Comparison of ENCODE assay signal across 29 cellular contexts in genomic region chr7:24502135-24502488, GRCh38.
"Had no signal": no experiment of that assay in that cellular context is flagged by ENCODE, and none has a peak within 500 bp of the region (broad histone marks: within the 10 kb centered on the region; RNA-seq: fewer than 3 reads in every experiment).

No MANE protein-coding gene starts in this region.

- FAIRE-seq: astrocyte, colon had no signal

- H3K36me3 ChIP-seq: gastroesophageal sphincter, heart right ventricle had no signal

- H2AFZ ChIP-seq: hepatocyte had no signal

- H3K9me3 ChIP-seq: gastroesophageal sphincter, heart right ventricle had no signal

- H3K4me2 ChIP-seq: hepatocyte had no signal

- H3K4me3 Mint-ChIP-seq: activated CD4-positive, alpha-beta memory T cell treated with anti-CD3 and anti-CD28 coated beads for 36 hours; activated CD4-positive, alpha-beta T cell treated with anti-CD3 and anti-CD28 coated beads for 36 hours; activated CD4-positive, alpha-beta T cell treated with anti-CD3 and anti-CD28 coated beads, Interleukin-2, amount 10 ng/mL, durations not matched to agents 24 days and 14 days; activated CD8-positive, alpha-beta memory T cell treated with anti-CD3 and anti-CD28 coated beads, Interleukin-2, amount 10 ng/mL, durations not matched to agents 7 days and 5 days; activated CD8-positive, alpha-beta T cell treated with anti-CD3 and anti-CD28 coated beads, Interleukin-2, amount 10 ng/mL, durations not matched to agents 7 days and 5 days; activated naive CD8-positive, alpha-beta T cell; activated T-cell treated with anti-CD3 and anti-CD28 coated beads, Interleukin-2, amount 50 U/mL, for 24 hours; activated T-cell treated with anti-CD3 and anti-CD28 coated beads, Interleukin-2, amount 50 U/mL, for 72 hours; endodermal cell; T-cell; T-helper 1 cell treated with Interleukin-12 subunit alpha and Interleukin-12 subunit beta and Interleukin-4 antibody, amounts not matched to agents 30 μg/mL and 1 μg/mL, for 36 hours had no signal

- H3K4me1 Mint-ChIP-seq: activated CD4-positive, alpha-beta T cell treated with anti-CD3 and anti-CD28 coated beads for 36 hours; activated CD4-positive, alpha-beta T cell treated with anti-CD3 and anti-CD28 coated beads, Interleukin-2, amount 10 ng/mL, durations not matched to agents 24 days and 14 days; activated CD8-positive, alpha-beta memory T cell treated with anti-CD3 and anti-CD28 coated beads, Interleukin-2, amount 10 ng/mL, durations not matched to agents 7 days and 5 days; T-cell had no signal

- H3K27me3 ChIP-seq: hepatocyte had no signal

- H3K9me3 Mint-ChIP-seq: activated CD4-positive, alpha-beta memory T cell treated with anti-CD3 and anti-CD28 coated beads for 36 hours; activated CD4-positive, alpha-beta T cell treated with anti-CD3 and anti-CD28 coated beads, Interleukin-2, amount 10 ng/mL, durations not matched to agents 24 days and 14 days; activated T-cell treated with anti-CD3 and anti-CD28 coated beads, Interleukin-2, amount 50 U/mL, for 24 hours; endodermal cell; T-cell; T-helper 1 cell treated with Interleukin-12 subunit alpha and Interleukin-12 subunit beta and Interleukin-4 antibody, amounts not matched to agents 30 μg/mL and 1 μg/mL, for 36 hours had no signal

- H3K27ac ChIP-seq: gastroesophageal sphincter, heart right ventricle, hepatocyte had no signal

- DNase-seq: activated CD4-positive, alpha-beta memory T cell treated with anti-CD3 and anti-CD28 coated beads for 36 hours; activated CD4-positive, alpha-beta T cell treated with anti-CD3 and anti-CD28 coated beads for 36 hours; activated CD4-positive, alpha-beta T cell treated with anti-CD3 and anti-CD28 coated beads, Interleukin-2, amount 10 ng/mL, durations not matched to agents 24 days and 14 days; activated CD4-positive, CD25-positive, alpha-beta regulatory T cell; activated CD4-positive, CD25-positive, alpha-beta regulatory T cell treated with anti-CD3 and anti-CD28 coated beads, Interleukin-2, amount 50 U/mL, for 72 hours; activated CD8-positive, alpha-beta memory T cell treated with anti-CD3 and anti-CD28 coated beads, Interleukin-2, amount 10 ng/mL, durations not matched to agents 7 days and 5 days; activated CD8-positive, alpha-beta memory T cell treated with anti-CD3 and anti-CD28 coated beads, Interleukin-2, amount 50 U/mL, for 48 hours; activated CD8-positive, alpha-beta T cell treated with anti-CD3 and anti-CD28 coated beads, Interleukin-2, amount 10 ng/mL, durations not matched to agents 7 days and 5 days; activated gamma-delta T cell treated with Interleukin-2 at 50 U/mL for 16 hours; activated naive CD4-positive, alpha-beta T cell treated with anti-CD3 and anti-CD28 coated beads, Interleukin-2, amount 50 U/mL, for 16 hours; activated naive CD4-positive, alpha-beta T cell treated with Interleukin-2 at 50 U/mL for 16 hours; activated T-cell treated with anti-CD3 and anti-CD28 coated beads for 4 hours; activated T-cell treated with anti-CD3 and anti-CD28 coated beads, Interleukin-2, amount 50 U/mL, for 24 hours; activated T-cell treated with anti-CD3 and anti-CD28 coated beads, Interleukin-2, amount 50 U/mL, for 72 hours; amniotic stem cell; anterior cingulate cortex; caudate nucleus; effector memory CD4-positive, alpha-beta T cell; endodermal cell; foreskin melanocyte; heart right ventricle; T-cell; T1000 had no signal

- H3K4me1 ChIP-seq: gastroesophageal sphincter, heart right ventricle had no signal

- H3K36me3 Mint-ChIP-seq: activated CD4-positive, alpha-beta memory T cell treated with anti-CD3 and anti-CD28 coated beads for 36 hours; activated CD8-positive, alpha-beta memory T cell treated with anti-CD3 and anti-CD28 coated beads, Interleukin-2, amount 10 ng/mL, durations not matched to agents 7 days and 5 days; activated naive CD8-positive, alpha-beta T cell; T-cell had no signal

- H3K27me3 Mint-ChIP-seq: activated CD4-positive, alpha-beta T cell treated with anti-CD3 and anti-CD28 coated beads for 36 hours had no signal

- H3K79me2 ChIP-seq: hepatocyte had no signal

- H3K27ac Mint-ChIP-seq: activated CD4-positive, alpha-beta memory T cell treated with anti-CD3 and anti-CD28 coated beads for 36 hours; activated CD4-positive, alpha-beta T cell treated with anti-CD3 and anti-CD28 coated beads for 36 hours; activated CD4-positive, alpha-beta T cell treated with anti-CD3 and anti-CD28 coated beads, Interleukin-2, amount 10 ng/mL, durations not matched to agents 24 days and 14 days; activated CD8-positive, alpha-beta memory T cell treated with anti-CD3 and anti-CD28 coated beads, Interleukin-2, amount 10 ng/mL, durations not matched to agents 7 days and 5 days; activated CD8-positive, alpha-beta T cell treated with anti-CD3 and anti-CD28 coated beads, Interleukin-2, amount 10 ng/mL, durations not matched to agents 7 days and 5 days; activated naive CD8-positive, alpha-beta T cell; activated T-cell treated with anti-CD3 and anti-CD28 coated beads, Interleukin-2, amount 50 U/mL, for 24 hours; activated T-cell treated with anti-CD3 and anti-CD28 coated beads, Interleukin-2, amount 50 U/mL, for 72 hours; endodermal cell; T-cell; T-helper 1 cell treated with Interleukin-12 subunit alpha and Interleukin-12 subunit beta and Interleukin-4 antibody, amounts not matched to agents 30 μg/mL and 1 μg/mL, for 36 hours had no signal

- H3K4me3 ChIP-seq: gastroesophageal sphincter, heart right ventricle, hepatocyte had no signal
